ENCODE assay signal across 26 cellular contexts in genomic region chr7:68020102-68020501, GRCh38.
"Had no signal": no experiment of that assay in that cellular context is flagged by ENCODE, and none has a peak within 500 bp of the region (broad histone marks: within the 10 kb centered on the region; RNA-seq: fewer than 3 reads in every experiment).

No MANE protein-coding gene starts in this region.

- ATAC-seq: effector memory CD8-positive, alpha-beta T cell; heart right ventricle; left cardiac atrium; left lung; naive thymus-derived CD4-positive, alpha-beta T cell; right cardiac atrium; stimulated activated memory B cell treated with anti-CD40 and anti-IgM and Interleukin-4, amounts not matched to agents 10 μg/mL and 1 μg/mL and 100 μg/mL, for 72 hours; upper lobe of right lung had no signal

- H3K4me1 Mint-ChIP-seq: naive thymus-derived CD4-positive, alpha-beta T cell; stimulated activated memory B cell treated with anti-CD40 and anti-IgM and Interleukin-4, amounts not matched to agents 10 μg/mL and 1 μg/mL and 100 μg/mL, for 72 hours had no signal

- H3K4me1 ChIP-seq: esophagus squamous epithelium, heart right ventricle, left lung, prostate gland, upper lobe of right lung, uterus had no signal

- H3K27ac Mint-ChIP-seq: effector memory CD8-positive, alpha-beta T cell; mesothelial cell of epicardium; naive thymus-derived CD4-positive, alpha-beta T cell; nephron; stimulated activated memory B cell treated with anti-CD40 and anti-IgM and Interleukin-4, amounts not matched to agents 10 μg/mL and 1 μg/mL and 100 μg/mL, for 72 hours; stimulated activated naive CD8-positive, alpha-beta T cell treated with anti-CD3 and anti-CD28 coated beads, Interleukin-15, Interleukin-2, amounts not matched to agents 100 ng/mL and 50 ng/mL, for 24 hours had no signal

- H3K9me3 Mint-ChIP-seq: mesothelial cell of epicardium had no signal

- H3K4me3 Mint-ChIP-seq: effector memory CD8-positive, alpha-beta T cell; mesothelial cell of epicardium; naive thymus-derived CD4-positive, alpha-beta T cell; nephron; stimulated activated memory B cell treated with anti-CD40 and anti-IgM and Interleukin-4, amounts not matched to agents 10 μg/mL and 1 μg/mL and 100 μg/mL, for 72 hours; stimulated activated naive CD8-positive, alpha-beta T cell treated with anti-CD3 and anti-CD28 coated beads, Interleukin-15, Interleukin-2, amounts not matched to agents 100 ng/mL and 50 ng/mL, for 24 hours had no signal

- H3K27me3 Mint-ChIP-seq: effector memory CD8-positive, alpha-beta T cell; naive thymus-derived CD4-positive, alpha-beta T cell; stimulated activated memory B cell treated with anti-CD40 and anti-IgM and Interleukin-4, amounts not matched to agents 10 μg/mL and 1 μg/mL and 100 μg/mL, for 72 hours; stimulated activated naive CD8-positive, alpha-beta T cell treated with anti-CD3 and anti-CD28 coated beads, Interleukin-15, Interleukin-2, amounts not matched to agents 100 ng/mL and 50 ng/mL, for 24 hours had no signal

- H3K36me3 ChIP-seq: esophagus squamous epithelium, heart right ventricle, left lung, prostate gland, spleen, thoracic aorta, tibial nerve, upper lobe of right lung, uterus had no signal

- H3K27me3 ChIP-seq: esophagus squamous epithelium, left lung, tibial nerve, upper lobe of right lung, uterus had no signal

- H3K36me3 Mint-ChIP-seq: mesothelial cell of epicardium; naive thymus-derived CD4-positive, alpha-beta T cell; stimulated activated memory B cell treated with anti-CD40 and anti-IgM and Interleukin-4, amounts not matched to agents 10 μg/mL and 1 μg/mL and 100 μg/mL, for 72 hours had no signal

- H3K9me3 ChIP-seq: esophagus squamous epithelium, prostate gland, thoracic aorta, tibial nerve, upper lobe of right lung, uterus had no signal

- DNase-seq: cortex of kidney; effector memory CD8-positive, alpha-beta T cell; erythroblast; esophagus squamous epithelium; foreskin melanocyte; glutamatergic neuron; heart right ventricle; hippocampal formation; left cardiac atrium; left lung; mesenchymal stem cell; naive thymus-derived CD4-positive, alpha-beta T cell; nucleus accumbens; right cardiac atrium; spleen; stimulated activated CD4-positive, alpha-beta T cell treated with anti-CD3 and anti-CD28 coated beads, Interleukin-4, amount 100 ng/mL, for 4 hours; upper lobe of right lung; uterus had no signal

- H3K4me3 ChIP-seq: esophagus squamous epithelium, heart right ventricle, left lung, prostate gland, skin epidermis, spleen, thoracic aorta, tibial nerve, upper lobe of right lung, uterus had no signal

- H3K27ac ChIP-seq: esophagus squamous epithelium, heart right ventricle, left lung, prostate gland, skin epidermis, thoracic aorta, tibial nerve, upper lobe of right lung, uterus had no signal
